In genomic region chr7:86745019-86745745, GRCh38 we compare ENCODE assay signal across 30 cellular contexts.
DNase-seq lines count a peak whose midpoint lies in the region; ATAC-seq, FAIRE-seq and TF ChIP-seq lines count a peak whose summit lies in the region.
"Had no signal": no experiment of that assay in that cellular context is flagged by ENCODE, and none has a peak within 500 bp of the region (broad histone marks: within the 10 kb centered on the region; RNA-seq: fewer than 3 reads in every experiment).

No MANE protein-coding gene starts in this region.

- FAIRE-seq in H1 (lab: Jason Lieb, UNC): no peak
- FAIRE-seq: GM12878, HTR-8/SVneo, TTC549, urothelium cell line had no signal

- ATAC-seq in Right ventricle myocardium superior (ENCODE audit: poor library complexity) (peak; percentile 51), GM19397 (IDR thresholded peaks at IDR 0.05; ENCODE audit: unreplicated experiment) (no peak), GM21423 (IDR thresholded peaks at IDR 0.05; ENCODE audit: unreplicated experiment) (no peak)
- ATAC-seq: activated CD4-positive, alpha-beta T cell treated with anti-CD3 and anti-CD28 coated beads for 36 hours; GM12878; left colon; naive thymus-derived CD8-positive, alpha-beta T cell; stimulated activated naive B cell treated with anti-CD40 and anti-IgM and Interleukin-4, amounts not matched to agents 10 μg/mL and 1 μg/mL and 100 μg/mL, for 72 hours had no signal

- no peak overlapping the region for H3K9ac ChIP-seq in H1 (replicated peaks in 1 of 4; ENCODE audit: extremely low read depth in 1 of 4, low read depth in 3 of 4, low read length in 3 of 4)

- no peak overlapping the region for H3K27ac ChIP-seq in left ventricle myocardium inferior (replicated peaks)
- no peak overlapping the region for H3K27ac ChIP-seq in H1 (ENCODE audit: low read depth, low read length)
- H3K27ac ChIP-seq: brain microvascular endothelial cell, epithelial cell of prostate, testis had no signal

- H2BK15ac ChIP-seq in H1 (ENCODE audit: low read length): no peak overlapping the region

- peak overlapping the region; percentile 55 for H3K14ac ChIP-seq in H1 (ENCODE audit: insufficient read length)

- H2BK5ac ChIP-seq in H1 (ENCODE audit: low read depth, low read length): no peak overlapping the region

- no peak overlapping the region for H2AK5ac ChIP-seq in H1 (ENCODE audit: low read depth, low read length)

- H3K27me3 ChIP-seq in left ventricle myocardium inferior (ENCODE audit: low read depth) (no peaks in the 10 kb centered on the region), H1 (replicated peaks in 1 of 4; ENCODE audit: control insufficient read depth in 3 of 4, extremely low read depth in 1 of 4, insufficient read depth in 3 of 4, low read length in 3 of 4) (no peaks in the 10 kb centered on the region)
- H3K27me3 ChIP-seq: brain microvascular endothelial cell, testis had no signal

- no peak overlapping the region for H2BK12ac ChIP-seq in H1 (ENCODE audit: low read depth, low read length)

- H3K4ac ChIP-seq in H1 (replicated peaks; ENCODE audit: insufficient read length, low read depth, low read length): no peak overlapping the region

- H3K18ac ChIP-seq in H1 (ENCODE audit: extremely low read depth, low read length): no peak overlapping the region

- DNase-seq in Right ventricle myocardium superior (peak; percentile 43), left ventricle myocardium inferior (no peak), NCI-H2081 treated with DMSO at 0.1 percent for 48 hours (lab: John Stamatoyannopoulos, UW) (peak; percentile 69), H1 (ENCODE audit: low read depth in 1 of 2, low spot score in 2 of 2) (no peak), occipital lobe (lab: John Stamatoyannopoulos, UW) (no peak)
- DNase-seq: activated CD4-positive, alpha-beta T cell treated with anti-CD3 and anti-CD28 coated beads for 36 hours; activated CD8-positive, alpha-beta memory T cell treated with anti-CD3 and anti-CD28 coated beads for 24 hours; activated naive CD4-positive, alpha-beta T cell; activated T-cell treated with anti-CD3 and anti-CD28 coated beads, Interleukin-2, amount 50 U/mL, for 1 hour; brain microvascular endothelial cell; C1 segment of cervical spinal cord; Calu3; GOT3; KG1; left colon; MV-4-11; naive thymus-derived CD8-positive, alpha-beta T cell; NCI-H510A treated with DMSO at 0.1 percent for 48 hours; retina; stimulated activated CD4-positive, alpha-beta T cell treated with anti-CD3 and anti-CD28 coated beads, Interleukin-12 subunit alpha, Interleukin-12 subunit beta, amount 100 ng/mL, for 4 hours; stimulated activated CD4-positive, alpha-beta T cell treated with anti-CD3 and anti-CD28 coated beads, Interleukin-4, amount 100 ng/mL, for 24 hours; stimulated activated naive B cell treated with anti-CD40 and anti-IgM and Interleukin-4, amounts not matched to agents 10 μg/mL and 1 μg/mL and 100 μg/mL, for 72 hours; testis had no signal

- intact Hi-C loops in Right ventricle myocardium superior (cut with DNase I) (no loop called here), left ventricle myocardium inferior (cut with micrococcal nuclease) (no loop called here)

- H3K23ac ChIP-seq in H1 (ENCODE audit: insufficient read length): no peak overlapping the region

- H2BK20ac ChIP-seq in H1 (ENCODE audit: low read length): no peak overlapping the region

- no peak overlapping the region for H3K56ac ChIP-seq in H1 (replicated peaks; ENCODE audit: insufficient read length, low read depth, low read length)

- H3K79me2 ChIP-seq in H1 (ENCODE audit: control insufficient read depth in 1 of 2, insufficient read depth in 2 of 2, low read length in 2 of 2): no peaks in the 10 kb centered on the region

- no peaks in the 10 kb centered on the region for H3K23me2 ChIP-seq in H1 (ENCODE audit: low read depth, low read length)

- TF ChIP-seq POLR2A in H1 (IDR thresholded peaks at IDR 0.05; ENCODE audit: control extremely low read depth in 1 of 2, low read depth in 2 of 2, low read length in 2 of 2): no peak

- no peaks in the 10 kb centered on the region for H3K9me3 ChIP-seq in left ventricle myocardium inferior (replicated peaks)
- no peaks in the 10 kb centered on the region for H3K9me3 ChIP-seq in H1 (ENCODE audit: insufficient read depth in 2 of 2, low read depth in 1 of 2, low read length in 1 of 2)
- H3K9me3 ChIP-seq: testis had no signal

- H3K4me3 ChIP-seq in left ventricle myocardium inferior: no peak overlapping the region
- no peak overlapping the region for H3K4me3 ChIP-seq in H1 (ENCODE audit: extremely low read depth in 1 of 4, insufficient read depth in 2 of 4, low read depth in 3 of 4, low read length in 4 of 4)
- H3K4me3 ChIP-seq: GM12878, testis had no signal

- no peak for TF ChIP-seq RAD21 in H1 (IDR thresholded peaks at IDR 0.05 in 1 of 2, conservative IDR thresholded peaks at IDR 0.05 in 1 of 2; ENCODE audit: low read depth in 2 of 2, low read length in 2 of 2)

- no peak overlapping the region for H2BK120ac ChIP-seq in H1 (replicated peaks; ENCODE audit: low read depth, low read length)

- no peak overlapping the region for H3K4me2 ChIP-seq in H1 (ENCODE audit: insufficient read depth in 1 of 2, low read depth in 2 of 2, low read length in 2 of 2)

- H3K36me3 ChIP-seq in left ventricle myocardium inferior (no peaks in the 10 kb centered on the region), H1 (ENCODE audit: control insufficient read depth in 2 of 4, insufficient read depth in 4 of 4, low read length in 3 of 4) (no peaks in the 10 kb centered on the region)
- H3K36me3 ChIP-seq: brain microvascular endothelial cell had no signal

- CTCF ChIA-PET in H1 (lab: Charles Lee; ENCODE audit: partially characterized antibody): interaction anchor here (0.9 to 1.7 kb wide), 2 partner anchors 21 to 146 kb away, joined by 3 to 6 read pairs; no protein-coding TSS in a partner anchor

- TF ChIP-seq CTCF in left ventricle myocardium inferior (IDR thresholded peaks at IDR 0.05; ENCODE audit: borderline replicate concordance): no peak
- no peak for TF ChIP-seq CTCF in H1 (IDR thresholded peaks at IDR 0.05; ENCODE audit: control extremely low read depth in 1 of 3, insufficient read depth in 1 of 3, low read depth in 1 of 3, low read length in 3 of 3)

- 93% methylated on average over 3 of the region's 3 CpGs; no CpG with 5 or more reads in 1 of the 2 experiments for WGBS in H1 (ENCODE audit: extremely low coverage in 1 of 2, insufficient coverage in 1 of 2, insufficient read length in 1 of 2, insufficient replicate concordance in 2 of 2, low coverage in 1 of 2, low lambda C conversion rate in 2 of 2, missing lambda C conversion rate in 1 of 2), 2 experiments

- POLR2A ChIA-PET in H1 (lab: Charles Lee; ENCODE audit: partially characterized antibody): no interaction called here

- H3K4me1 ChIP-seq in left ventricle myocardium inferior (no peaks in the 10 kb centered on the region), H1 (replicated peaks in 1 of 4; ENCODE audit: control insufficient read depth in 3 of 4, insufficient read depth in 4 of 4, low read length in 3 of 4) (peaks cover 0 to 4% (median 2%) of the 10 kb centered on the region in 4 experiments; a peak in 3 of 7 replicates)
- H3K4me1 ChIP-seq: testis had no signal

- no peak overlapping the region for H2AFZ ChIP-seq in H1 (ENCODE audit: low read length)

- no peaks in the 10 kb centered on the region for H4K20me1 ChIP-seq in H1 (replicated peaks in 1 of 2; ENCODE audit: control insufficient read depth in 1 of 2, insufficient read depth in 2 of 2, low read length in 2 of 2)

- H4K5ac ChIP-seq in H1 (ENCODE audit: insufficient read length, low read depth, low read length): no peak overlapping the region

- no peaks in the 10 kb centered on the region for H3K79me1 ChIP-seq in H1 (ENCODE audit: low read depth, low read length)

- H4K8ac ChIP-seq in H1 (ENCODE audit: extremely low read depth, insufficient read depth, low read length): no peak overlapping the region; the same call in 1 of the 2 replicates

- no peak for TF ChIP-seq EP300 in H1 (IDR thresholded peaks at IDR 0.05; ENCODE audit: borderline replicate concordance in 1 of 2, low read depth in 2 of 2, low read length in 2 of 2)

- no peak overlapping the region for H4K91ac ChIP-seq in H1 (replicated peaks; ENCODE audit: insufficient read length, low read length)

TF ChIP-seq in H1, 55 proteins besides CTCF, POLR2A, EP300 and RAD21 (continues in another document):
- TF ChIP-seq E2F6 (IDR thresholded peaks at IDR 0.05) (no peak), TEAD4 (IDR thresholded peaks at IDR 0.05; ENCODE audit: low read depth, low read length) (no peak), CTBP2 (IDR thresholded peaks at IDR 0.05; ENCODE audit: borderline replicate concordance, insufficient read depth, insufficient read length, low read length) (no peak), SIRT6 (IDR thresholded peaks at IDR 0.05; ENCODE audit: low read length) (no peak), GTF2F1 (IDR thresholded peaks at IDR 0.05; ENCODE audit: borderline replicate concordance, low read depth, low read length) (no peak), SUZ12 (IDR thresholded peaks at IDR 0.05; ENCODE audit: low read length) (no peak), ATF2 (IDR thresholded peaks at IDR 0.05; ENCODE audit: low read length) (no peak), ZNF274 (IDR thresholded peaks at IDR 0.05; ENCODE audit: borderline replicate concordance, extremely low read depth, low read length) (no peak), JUND (IDR thresholded peaks at IDR 0.05; ENCODE audit: low read length) (no peak), SIX5 (IDR thresholded peaks at IDR 0.05; ENCODE audit: low read depth, low read length) (no peak), BACH1 (IDR thresholded peaks at IDR 0.05; ENCODE audit: low read length) (no peak), SIN3A (conservative IDR thresholded peaks at IDR 0.05 in 1 of 2, IDR thresholded peaks at IDR 0.05 in 1 of 2; ENCODE audit: low read depth in 1 of 2, low read length in 2 of 2) (no peak)

Comparison
In these comparisons a context has a peak if more than half of its experiments do, and no peak if none do; other contexts are left out.
1. DNase-seq: peak in Right ventricle myocardium superior (single experiment) and NCI-H2081 treated with DMSO at 0.1 percent for 48 hours (single experiment); none in left ventricle myocardium inferior (single experiment), H1 (0 of 2) and occipital lobe (single experiment).